ENCODE assay signal across 8 cellular contexts in genomic region chr4:173288296-173288695, GRCh38. TPM values are rescaled to one million over a fixed set of nuclear protein-coding genes. Genes with fewer than 3 reads are reported as not detected.
A peak's percentile ranks its signal among the peaks of the same experiment; 100 is the strongest.
DNase-seq lines count a peak whose midpoint lies in the region; ATAC-seq lines count a peak whose summit lies in the region.

No MANE protein-coding gene starts in this region.

- CTCF ChIA-PET in activated naive CD4-positive, alpha-beta T cell treated with anti-CD3 and anti-CD28 coated beads for 36 hours (lab: Charles Lee) = interaction anchor here (0.6 to 2.9 kb wide), 9 partner anchors 13 to 136 kb away, joined by 3 to 17 read pairs (median 5); no protein-coding TSS in a partner anchor

- peaks cover 15% of the 10 kb centered on the region for H3K36me3 Mint-ChIP-seq in activated naive CD4-positive, alpha-beta T cell treated with anti-CD3 and anti-CD28 coated beads for 36 hours (ENCODE audit: low read depth)

- intact Hi-C loops in activated naive CD4-positive, alpha-beta T cell treated with anti-CD3 and anti-CD28 coated beads for 36 hours (cut with micrococcal nuclease) = loop anchor here (1.0 to 2.0 kb wide), 6 partner anchors 13 to 206 kb away; no protein-coding TSS in a partner anchor
- intact Hi-C loops in left cardiac atrium (cut with DNase I) = no loop called here

- no peak overlapping the region for H3K27ac Mint-ChIP-seq in activated naive CD4-positive, alpha-beta T cell treated with anti-CD3 and anti-CD28 coated beads for 36 hours

- H3K4me1 Mint-ChIP-seq in activated naive CD4-positive, alpha-beta T cell treated with anti-CD3 and anti-CD28 coated beads for 36 hours (ENCODE audit: low read depth) = peaks cover 15% of the 10 kb centered on the region

- peak in 2 of 3 experiments; percentile 9 to 39 for DNase-seq in NCI-H1417 (lab: John Stamatoyannopoulos, UW)
- DNase-seq in NCI-H1417 treated with DMSO at 0.1 percent for 48 hours (lab: John Stamatoyannopoulos, UW) = no peak
- peak; percentile 43 for DNase-seq in SK-N-DZ (ENCODE audit: low spot score)
- DNase-seq in activated naive CD4-positive, alpha-beta T cell treated with anti-CD3 and anti-CD28 coated beads for 36 hours = peak; percentile 89
- peak; percentile 68 for DNase-seq in left cardiac atrium
- peak; percentile 27 to 35 for DNase-seq in stimulated activated CD4-positive, alpha-beta T cell treated with anti-CD3 and anti-CD28 coated beads, Interleukin-15, amount 100 ng/mL, for 1 hour (ENCODE audit: low read depth in 1 of 2, low spot score in 1 of 2)
- DNase-seq in COR-L47 (lab: John Stamatoyannopoulos, UW) = no peak

- peaks cover 18% of the 10 kb centered on the region for H3K9me3 Mint-ChIP-seq in activated naive CD4-positive, alpha-beta T cell treated with anti-CD3 and anti-CD28 coated beads for 36 hours

- ATAC-seq in HG03159 (IDR thresholded peaks at IDR 0.05; ENCODE audit: unreplicated experiment) (peak; percentile 61), left cardiac atrium (peak; percentile 41 to 82)

- no peaks in the 10 kb centered on the region for H3K27me3 Mint-ChIP-seq in activated naive CD4-positive, alpha-beta T cell treated with anti-CD3 and anti-CD28 coated beads for 36 hours (ENCODE audit: low read depth)

- H3K4me3 Mint-ChIP-seq in activated naive CD4-positive, alpha-beta T cell treated with anti-CD3 and anti-CD28 coated beads for 36 hours = no peak overlapping the region

RNA-seq across cellular contexts. Expression of gene HMGB2, which starts 45.9 kb away (rescaled TPM):
- polyA plus RNA-seq in SK-N-DZ (2014; cell fraction: cytosol; rRNA removed) = 493 and 516 TPM in 2 replicates
- polyA plus RNA-seq in SK-N-DZ (2014; cell fraction: nucleus; rRNA removed) = 309 and 379 TPM in 2 replicates
- 100 to 1,000 TPM; 752 to 787 TPM for total RNA-seq in activated naive CD4-positive, alpha-beta T cell treated with anti-CD3 and anti-CD28 coated beads for 36 hours
- total RNA-seq in left cardiac atrium = 10 to 100 TPM; 40.0 to 44.0 TPM

Comparison
In these comparisons a context has a peak if more than half of its experiments do, and no peak if none do; other contexts are left out.
1. DNase-seq: peak in NCI-H1417 (2 of 3), SK-N-DZ (single experiment), activated naive CD4-positive, alpha-beta T cell treated with anti-CD3 and anti-CD28 coated beads for 36 hours (single experiment), left cardiac atrium (single experiment) and stimulated activated CD4-positive, alpha-beta T cell treated with anti-CD3 and anti-CD28 coated beads, Interleukin-15, amount 100 ng/mL, for 1 hour (2 of 2); none in NCI-H1417 treated with DMSO at 0.1 percent for 48 hours (single experiment) and COR-L47 (single experiment).
2. RNA of gene HMGB2, which starts 45.9 kb away (total RNA-seq): 752 to 787 TPM in activated naive CD4-positive, alpha-beta T cell treated with anti-CD3 and anti-CD28 coated beads for 36 hours; 40.0 to 44.0 TPM in left cardiac atrium; every median in the first group is over 10 times any median in the second.